ENCODE assay signal across 1 cellular context in genomic region chr9:124658165-124659017, GRCh38.
TF ChIP-seq lines count a peak whose summit lies in the region.

No MANE protein-coding gene starts in this region.

TF ChIP-seq in HepG2, 621 proteins besides CTCF, POLR2A, EP300 and RAD21 (continued from another document and continues in another):
- TF ChIP-seq TFDP1 (CRISPR knock-in tag; IDR thresholded peaks at IDR 0.05; ENCODE audit: borderline replicate concordance) (no peak), ZNF737 (CRISPR knock-in tag; IDR thresholded peaks at IDR 0.05; ENCODE audit: borderline replicate concordance) (no peak), SMYD3 (CRISPR knock-in tag; IDR thresholded peaks at IDR 0.05) (no peak), ARID5B (CRISPR knock-in tag; IDR thresholded peaks at IDR 0.05) (no peak), ZNF382 (CRISPR knock-in tag; IDR thresholded peaks at IDR 0.05; ENCODE audit: borderline replicate concordance) (no peak), ARNTL (CRISPR knock-in tag; IDR thresholded peaks at IDR 0.05) (no peak), ZNF496 (CRISPR knock-in tag; IDR thresholded peaks at IDR 0.05; ENCODE audit: insufficient replicate concordance) (no peak), ZNF704 (CRISPR knock-in tag; IDR thresholded peaks at IDR 0.05; ENCODE audit: borderline replicate concordance) (no peak), NCOR1 (IDR thresholded peaks at IDR 0.05; ENCODE audit: borderline replicate concordance, low read length) (0 out of 2 replicates have a peak, but pooled peaks have one; percentile 8), ZNF605 (CRISPR knock-in tag; IDR thresholded peaks at IDR 0.05) (no peak), ZBTB37 (CRISPR knock-in tag; IDR thresholded peaks at IDR 0.05) (no peak), SAP130 (CRISPR knock-in tag; IDR thresholded peaks at IDR 0.05; ENCODE audit: low read depth) (peak; percentile 24; the same call in 1 of the 2 replicates), ZBTB14 (CRISPR knock-in tag; IDR thresholded peaks at IDR 0.05) (no peak), KMT2A (CRISPR knock-in tag; IDR thresholded peaks at IDR 0.05) (0 out of 2 replicates have a peak, but pooled peaks have one; percentile 50), MAFF (IDR thresholded peaks at IDR 0.05; ENCODE audit: low read depth, low read length) (no peak), YEATS4 (CRISPR knock-in tag; IDR thresholded peaks at IDR 0.05; ENCODE audit: borderline replicate concordance) (0 out of 2 replicates have a peak, but pooled peaks have one; percentile 25), ZSCAN12 (CRISPR knock-in tag; IDR thresholded peaks at IDR 0.05) (no peak), CENPT (CRISPR knock-in tag; IDR thresholded peaks at IDR 0.05; ENCODE audit: low read depth) (no peak), DR1 (CRISPR knock-in tag; IDR thresholded peaks at IDR 0.05) (peak; percentile 35; the same call in 1 of the 2 replicates), ZNF430 (CRISPR knock-in tag; IDR thresholded peaks at IDR 0.05) (no peak), ATRX (CRISPR knock-in tag; IDR thresholded peaks at IDR 0.05; ENCODE audit: borderline replicate concordance) (no peak), ASH2L (IDR thresholded peaks at IDR 0.05; ENCODE audit: insufficient read length, low read depth, low read length) (peak; percentile 31), ZNF790 (CRISPR knock-in tag; IDR thresholded peaks at IDR 0.05; ENCODE audit: borderline replicate concordance) (no peak), TEAD3 (CRISPR knock-in tag; optimal IDR thresholded peaks at IDR 0.05; ENCODE audit: borderline replicate concordance) (no peak), ZNF317 (CRISPR knock-in tag; IDR thresholded peaks at IDR 0.05) (no peak), NR2F6 (IDR thresholded peaks at IDR 0.05) (no peak), NR2F6 (CRISPR knock-in tag; IDR thresholded peaks at IDR 0.05) (no peak), FOXP4 (CRISPR knock-in tag; IDR thresholded peaks at IDR 0.05) (no peak), ZNF687 (CRISPR knock-in tag; IDR thresholded peaks at IDR 0.05) (no peak), ZNF672 (CRISPR knock-in tag; IDR thresholded peaks at IDR 0.05) (no peak), SRF (IDR thresholded peaks at IDR 0.05; ENCODE audit: low read depth, low read length) (no peak), PBX2 (CRISPR knock-in tag; IDR thresholded peaks at IDR 0.05) (0 out of 2 replicates have a peak, but pooled peaks have one; percentile 10), ZNF747 (CRISPR knock-in tag; IDR thresholded peaks at IDR 0.05; ENCODE audit: borderline replicate concordance) (no peak), ZNF710 (CRISPR knock-in tag; IDR thresholded peaks at IDR 0.05; ENCODE audit: borderline replicate concordance) (no peak), NFKB2 (CRISPR knock-in tag; IDR thresholded peaks at IDR 0.05; ENCODE audit: borderline replicate concordance) (no peak), ZNF510 (CRISPR knock-in tag; IDR thresholded peaks at IDR 0.05; ENCODE audit: low read depth) (no peak), SKI (IDR thresholded peaks at IDR 0.05; ENCODE audit: partially characterized antibody) (peak; percentile 14), NFE2L1 (CRISPR knock-in tag; IDR thresholded peaks at IDR 0.05; ENCODE audit: borderline replicate concordance) (no peak), ISL2 (CRISPR knock-in tag; IDR thresholded peaks at IDR 0.05) (no peak), EZH2 (conservative IDR thresholded peaks at IDR 0.05; ENCODE audit: low read depth, low read length) (no peak), SAFB2 (CRISPR knock-in tag; IDR thresholded peaks at IDR 0.05; ENCODE audit: borderline replicate concordance, low read depth) (no peak), ZNF251 (CRISPR knock-in tag; IDR thresholded peaks at IDR 0.05) (no peak), FOXK1 (CRISPR knock-in tag; IDR thresholded peaks at IDR 0.05; ENCODE audit: borderline replicate concordance, low read depth) (no peak), MLX (CRISPR knock-in tag; IDR thresholded peaks at IDR 0.05) (no peak), TOE1 (CRISPR knock-in tag; IDR thresholded peaks at IDR 0.05) (no peak), THYN1 (CRISPR knock-in tag; IDR thresholded peaks at IDR 0.05; ENCODE audit: borderline replicate concordance, low read depth) (no peak), ERF (CRISPR knock-in tag; IDR thresholded peaks at IDR 0.05) (no peak), CBX1 (IDR thresholded peaks at IDR 0.05; ENCODE audit: low read depth) (no peak), ZBTB38 (CRISPR knock-in tag; IDR thresholded peaks at IDR 0.05) (peak; percentile 62; the same call in 1 of the 2 replicates)
